8 cellular contexts compared by ENCODE assay signal in genomic region chr9:108272350-108272899, GRCh38.
DNase-seq lines count a peak whose midpoint lies in the region; ATAC-seq and TF ChIP-seq lines count a peak whose summit lies in the region.

No MANE protein-coding gene starts in this region.

- TF ChIP-seq EP300 in stomach (IDR thresholded peaks at IDR 0.05), result no peak

- ATAC-seq in GM21367 (IDR thresholded peaks at IDR 0.05; ENCODE audit: unreplicated experiment) (peak; percentile 41), HG02763 (IDR thresholded peaks at IDR 0.05; ENCODE audit: unreplicated experiment) (no peak), HG02610 (IDR thresholded peaks at IDR 0.05; ENCODE audit: unreplicated experiment) (no peak)

- H3K4me1 ChIP-seq in BE2C, result peaks cover 12% of the 10 kb centered on the region
- no peaks in the 10 kb centered on the region for H3K4me1 ChIP-seq in breast epithelium
- peaks cover 9 to 28% (median 24%) of the 10 kb centered on the region in 4 donors for H3K4me1 ChIP-seq in stomach

- H3K27me3 ChIP-seq in BE2C (no peaks in the 10 kb centered on the region), breast epithelium (no peaks in the 10 kb centered on the region), stomach (no peaks in the 10 kb centered on the region)

- H3K36me3 ChIP-seq in BE2C (no peaks in the 10 kb centered on the region), breast epithelium (no peaks in the 10 kb centered on the region), stomach (no peaks in the 10 kb centered on the region)

- WGBS in stomach, 5 donors, result 23 to 56% (median 33%) methylated on average over 7 of the region's 7 CpGs

- TF ChIP-seq POLR2A in breast epithelium (IDR thresholded peaks at IDR 0.05) (no peak), stomach (IDR thresholded peaks at IDR 0.05) (no peak)

- intact Hi-C loops in breast epithelium (cut with DNase I; ENCODE audit: low total_unique reads) (loop anchor here (10.0 kb wide), 1 partner anchor 808 kb away; no protein-coding TSS in a partner anchor), stomach (cut with DNase I; ENCODE audit: low total_unique reads) (loop anchor here (10.0 kb wide), 1 partner anchor 788 kb away; the partner anchor contains the start of gene KLF4)

- DNase-seq in BE2C, result peak; percentile 81
- DNase-seq in NCI-H2171 (lab: John Stamatoyannopoulos, UW), result peak; percentile 14
- peak in 1 of 2 donors; percentile 29 for DNase-seq in breast epithelium (ENCODE audit: low spot score in 2 of 2)
- DNase-seq in islet precursor cell, result peak; percentile 62
- peak; percentile 62 for DNase-seq in stomach

- H3K27ac ChIP-seq in breast epithelium, result peak overlapping the region; percentile 19 to 76
- peak overlapping the region; percentile 80 to 91 (median 82) for H3K27ac ChIP-seq in stomach

- peak; percentile 83 for TF ChIP-seq CTCF in BE2C (IDR thresholded peaks at IDR 0.05; ENCODE audit: low read depth, low read length)
- TF ChIP-seq CTCF in breast epithelium (IDR thresholded peaks at IDR 0.05), result peak in 2 of 3 donors; percentile 52 to 54
- TF ChIP-seq CTCF in stomach (IDR thresholded peaks at IDR 0.05), result peak in 5 of 7 experiments; percentile 26 to 60 (median 49)

- H3K4me3 ChIP-seq in BE2C (ENCODE audit: low read depth, low read length), result no peak overlapping the region
- peak overlapping the region in 2 of 3 donors; percentile 21 to 34 for H3K4me3 ChIP-seq in breast epithelium
- H3K4me3 ChIP-seq in stomach, result peak overlapping the region; percentile 13 to 37 (median 23)

- no peaks in the 10 kb centered on the region for H3K9me3 ChIP-seq in BE2C
- no peaks in the 10 kb centered on the region for H3K9me3 ChIP-seq in breast epithelium
- no peaks in the 10 kb centered on the region for H3K9me3 ChIP-seq in stomach
